Comparison of ENCODE assay signal across 1 cellular context in genomic region chr7:92422926-92423325, GRCh38.
TF ChIP-seq lines count a peak whose summit lies in the region.

No MANE protein-coding gene starts in this region.

TF ChIP-seq in IMR-90, 13 proteins besides CTCF, POLR2A, EP300 and RAD21 (continued from another document):
- TF ChIP-seq USF2 (IDR thresholded peaks at IDR 0.05; ENCODE audit: low read depth, low read length) = no peak
- TF ChIP-seq CEBPB (IDR thresholded peaks at IDR 0.05; ENCODE audit: low read depth, low read length) = no peak
- no peak for TF ChIP-seq CHD1 (IDR thresholded peaks at IDR 0.05; ENCODE audit: low read depth, low read length)
- no peak for TF ChIP-seq MAZ (IDR thresholded peaks at IDR 0.05; ENCODE audit: borderline replicate concordance, low read depth, low read length)
- no peak for TF ChIP-seq ELK1 (IDR thresholded peaks at IDR 0.05; ENCODE audit: borderline replicate concordance, low read depth, low read length)
- no peak for TF ChIP-seq MXI1 (IDR thresholded peaks at IDR 0.05; ENCODE audit: borderline replicate concordance, low read depth, low read length)
- no peak for TF ChIP-seq RFX5 (IDR thresholded peaks at IDR 0.05; ENCODE audit: low read depth, low read length)
TF ChIP-seq in IMR-90: peak in this region for 0.
